ENCODE assay signal across 1 cellular context in genomic region chr6:112690497-112691202, GRCh38.
TF ChIP-seq lines count a peak whose summit lies in the region.

No MANE protein-coding gene starts in this region.

TF ChIP-seq in GM23338, 12 proteins besides CTCF, POLR2A, EP300 and RAD21 (continued from another document):
- TF ChIP-seq, protein P1, sequence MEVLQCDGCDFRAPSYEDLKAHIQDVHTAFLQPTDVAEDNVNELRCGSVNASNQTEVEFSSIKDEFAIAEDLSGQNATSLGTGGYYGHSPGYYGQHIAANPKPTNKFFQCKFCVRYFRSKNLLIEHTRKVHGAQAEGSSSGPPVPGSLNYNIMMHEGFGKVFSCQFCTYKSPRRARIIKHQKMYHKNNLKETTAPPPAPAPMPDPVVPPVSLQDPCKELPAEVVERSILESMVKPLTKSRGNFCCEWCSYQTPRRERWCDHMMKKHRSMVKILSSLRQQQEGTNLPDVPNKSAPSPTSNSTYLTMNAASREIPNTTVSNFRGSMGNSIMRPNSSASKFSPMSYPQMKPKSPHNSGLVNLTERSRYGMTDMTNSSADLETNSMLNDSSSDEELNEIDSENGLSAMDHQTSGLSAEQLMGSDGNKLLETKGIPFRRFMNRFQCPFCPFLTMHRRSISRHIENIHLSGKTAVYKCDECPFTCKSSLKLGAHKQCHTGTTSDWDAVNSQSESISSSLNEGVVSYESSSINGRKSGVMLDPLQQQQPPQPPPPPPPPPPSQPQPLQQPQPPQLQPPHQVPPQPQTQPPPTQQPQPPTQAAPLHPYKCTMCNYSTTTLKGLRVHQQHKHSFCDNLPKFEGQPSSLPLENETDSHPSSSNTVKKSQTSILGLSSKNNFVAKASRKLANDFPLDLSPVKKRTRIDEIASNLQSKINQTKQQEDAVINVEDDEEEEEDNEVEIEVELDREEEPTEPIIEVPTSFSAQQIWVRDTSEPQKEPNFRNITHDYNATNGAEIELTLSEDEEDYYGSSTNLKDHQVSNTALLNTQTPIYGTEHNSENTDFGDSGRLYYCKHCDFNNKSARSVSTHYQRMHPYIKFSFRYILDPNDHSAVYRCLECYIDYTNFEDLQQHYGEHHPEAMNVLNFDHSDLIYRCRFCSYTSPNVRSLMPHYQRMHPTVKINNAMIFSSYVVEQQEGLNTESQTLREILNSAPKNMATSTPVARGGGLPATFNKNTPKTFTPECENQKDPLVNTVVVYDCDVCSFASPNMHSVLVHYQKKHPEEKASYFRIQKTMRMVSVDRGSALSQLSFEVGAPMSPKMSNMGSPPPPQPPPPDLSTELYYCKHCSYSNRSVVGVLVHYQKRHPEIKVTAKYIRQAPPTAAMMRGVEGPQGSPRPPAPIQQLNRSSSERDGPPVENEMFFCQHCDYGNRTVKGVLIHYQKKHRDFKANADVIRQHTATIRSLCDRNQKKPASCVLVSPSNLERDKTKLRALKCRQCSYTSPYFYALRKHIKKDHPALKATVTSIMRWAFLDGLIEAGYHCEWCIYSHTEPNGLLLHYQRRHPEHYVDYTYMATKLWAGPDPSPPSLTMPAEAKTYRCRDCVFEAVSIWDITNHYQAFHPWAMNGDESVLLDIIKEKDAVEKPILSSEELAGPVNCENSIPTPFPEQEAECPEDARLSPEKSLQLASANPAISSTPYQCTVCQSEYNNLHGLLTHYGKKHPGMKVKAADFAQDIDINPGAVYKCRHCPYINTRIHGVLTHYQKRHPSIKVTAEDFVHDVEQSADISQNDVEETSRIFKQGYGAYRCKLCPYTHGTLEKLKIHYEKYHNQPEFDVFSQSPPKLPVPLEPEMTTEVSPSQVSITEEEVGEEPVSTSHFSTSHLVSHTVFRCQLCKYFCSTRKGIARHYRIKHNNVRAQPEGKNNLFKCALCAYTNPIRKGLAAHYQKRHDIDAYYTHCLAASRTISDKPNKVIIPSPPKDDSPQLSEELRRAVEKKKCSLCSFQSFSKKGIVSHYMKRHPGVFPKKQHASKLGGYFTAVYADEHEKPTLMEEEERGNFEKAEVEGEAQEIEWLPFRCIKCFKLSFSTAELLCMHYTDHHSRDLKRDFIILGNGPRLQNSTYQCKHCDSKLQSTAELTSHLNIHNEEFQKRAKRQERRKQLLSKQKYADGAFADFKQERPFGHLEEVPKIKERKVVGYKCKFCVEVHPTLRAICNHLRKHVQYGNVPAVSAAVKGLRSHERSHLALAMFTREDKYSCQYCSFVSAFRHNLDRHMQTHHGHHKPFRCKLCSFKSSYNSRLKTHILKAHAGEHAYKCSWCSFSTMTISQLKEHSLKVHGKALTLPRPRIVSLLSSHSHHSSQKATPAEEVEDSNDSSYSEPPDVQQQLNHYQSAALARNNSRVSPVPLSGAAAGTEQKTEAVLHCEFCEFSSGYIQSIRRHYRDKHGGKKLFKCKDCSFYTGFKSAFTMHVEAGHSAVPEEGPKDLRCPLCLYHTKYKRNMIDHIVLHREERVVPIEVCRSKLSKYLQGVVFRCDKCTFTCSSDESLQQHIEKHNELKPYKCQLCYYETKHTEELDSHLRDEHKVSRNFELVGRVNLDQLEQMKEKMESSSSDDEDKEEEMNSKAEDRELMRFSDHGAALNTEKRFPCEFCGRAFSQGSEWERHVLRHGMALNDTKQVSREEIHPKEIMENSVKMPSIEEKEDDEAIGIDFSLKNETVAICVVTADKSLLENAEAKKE (CRISPR knock-in tag; IDR thresholded peaks at IDR 0.05) = no peak
- TF ChIP-seq ZNF331 (CRISPR knock-in tag; IDR thresholded peaks at IDR 0.05; ENCODE audit: low read depth) (no peak), STAT1 (IDR thresholded peaks at IDR 0.05; ENCODE audit: unreplicated experiment) (no peak)
